ENCODE assay signal across 31 cellular contexts in the genomic region with DNA sequence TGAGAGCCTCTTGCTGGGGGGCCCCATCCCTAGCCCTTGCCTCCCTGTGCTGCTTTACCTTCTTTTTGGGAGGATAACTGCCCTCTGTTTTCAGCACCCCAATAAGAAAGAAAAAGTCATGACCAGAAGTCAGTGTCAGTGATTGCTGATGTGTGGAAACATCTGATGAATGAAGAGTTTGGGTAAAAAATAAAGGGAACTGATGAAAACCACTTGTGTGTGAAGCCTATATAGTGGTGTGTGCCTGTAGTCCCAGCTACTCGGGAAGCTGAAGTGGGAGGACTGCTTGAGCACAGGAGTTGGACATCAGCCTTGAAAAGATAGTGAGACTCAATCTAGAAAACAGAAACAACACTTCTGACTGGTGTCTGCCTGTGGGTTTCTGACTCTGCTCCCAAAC. TPM values are rescaled to one million over a fixed set of nuclear protein-coding genes. Genes with fewer than 3 reads are reported as not detected.
"Had no signal": no experiment of that assay in that cellular context is flagged by ENCODE, and none has a peak within 500 bp of the region (broad histone marks: within the 10 kb centered on the region; RNA-seq: fewer than 3 reads in every experiment).

No MANE protein-coding gene starts in this region.

- H3K27ac ChIP-seq: coronary artery, esophagus muscularis mucosa, foreskin keratinocyte, gastroesophageal sphincter, heart left ventricle, hepatocyte, pancreas, thoracic aorta, tibial nerve, upper lobe of left lung had no signal

- H3K36me3 ChIP-seq: pancreas had no signal

- H3K9me3 Mint-ChIP-seq: natural killer cell; stimulated activated naive CD8-positive, alpha-beta T cell treated with anti-CD3 and anti-CD28 coated beads, Interleukin-15, Interleukin-2, amounts not matched to agents 100 ng/mL and 50 ng/mL, for 24 hours had no signal

- H3K36me3 Mint-ChIP-seq: natural killer cell had no signal

- H3K79me2 ChIP-seq: hepatocyte had no signal

- DNase-seq: dermis blood vessel endothelial cell; effector memory CD4-positive, alpha-beta T cell; foreskin keratinocyte; mammary epithelial cell; natural killer cell; occipital lobe; pancreas; stimulated activated CD4-positive, alpha-beta T cell treated with anti-CD3 and anti-CD28 coated beads, Interleukin-12 subunit alpha, Interleukin-12 subunit beta, amount 100 ng/mL, for 4 hours; stimulated activated CD4-positive, alpha-beta T cell treated with anti-CD3 and anti-CD28 coated beads, Interleukin-1b, Interleukin-23, amount 100 ng/mL, for 48 hours; stimulated activated CD4-positive, alpha-beta T cell treated with anti-CD3 and anti-CD28 coated beads, Interleukin-4, amount 100 ng/mL, for 1 hour; stimulated activated CD8-positive, alpha-beta memory T cell treated with anti-CD3 and anti-CD28 coated beads, Interleukin-4, amount 100 ng/mL, for 48 hours; upper lobe of left lung had no signal

- H3K4me3 Mint-ChIP-seq: natural killer cell; stimulated activated naive CD8-positive, alpha-beta T cell treated with anti-CD3 and anti-CD28 coated beads, Interleukin-15, Interleukin-2, amounts not matched to agents 100 ng/mL and 50 ng/mL, for 24 hours had no signal

- H3K4me2 ChIP-seq: hepatocyte, smooth muscle cell had no signal

- H3K4me1 ChIP-seq: esophagus muscularis mucosa, foreskin keratinocyte, gastroesophageal sphincter, heart left ventricle, pancreas, tibial nerve, upper lobe of left lung had no signal

- H2AFZ ChIP-seq: hepatocyte had no signal

- H3K27me3 Mint-ChIP-seq: progenitor cell of endocrine pancreas; stimulated activated naive CD8-positive, alpha-beta T cell treated with anti-CD3 and anti-CD28 coated beads, Interleukin-15, Interleukin-2, amounts not matched to agents 100 ng/mL and 50 ng/mL, for 24 hours had no signal

- H3K4me1 Mint-ChIP-seq: natural killer cell had no signal

- H3K27me3 ChIP-seq: esophagus muscularis mucosa, foreskin keratinocyte, gastroesophageal sphincter, heart left ventricle, hepatocyte, pancreas, tibial nerve, upper lobe of left lung had no signal

- H3K9me3 ChIP-seq: esophagus muscularis mucosa, gastroesophageal sphincter, heart left ventricle, pancreas, thoracic aorta, tibial nerve, upper lobe of left lung had no signal

- H3K4me3 ChIP-seq: coronary artery, esophagus muscularis mucosa, gastroesophageal sphincter, heart left ventricle, hepatocyte, pancreas, smooth muscle cell, thoracic aorta, tibial nerve, upper lobe of left lung had no signal

- ATAC-seq: foreskin keratinocyte, gastroesophageal sphincter, heart left ventricle, left lobe of liver, natural killer cell, pancreas, sciatic nerve had no signal

- H3K27ac Mint-ChIP-seq: natural killer cell; progenitor cell of endocrine pancreas; stimulated activated naive CD8-positive, alpha-beta T cell treated with anti-CD3 and anti-CD28 coated beads, Interleukin-15, Interleukin-2, amounts not matched to agents 100 ng/mL and 50 ng/mL, for 24 hours had no signal

RNA-seq across cellular contexts. Expression of a gene that starts 51.0 kb away (rescaled TPM):
- total RNA-seq: dermis blood vessel endothelial cell, endothelial cell of umbilical vein, epithelial cell of proximal tubule, esophagus muscularis mucosa, fibroblast of lung, gastroesophageal sphincter, heart left ventricle, hepatocyte, kidney, left lobe of liver, liver, mesenteric fat pad, myocyte, natural killer cell, occipital lobe, pancreas, progenitor cell of endocrine pancreas, sciatic nerve, smooth muscle cell, tibial nerve had no signal
